25 cellular contexts compared by ENCODE assay signal in the genomic region with DNA sequence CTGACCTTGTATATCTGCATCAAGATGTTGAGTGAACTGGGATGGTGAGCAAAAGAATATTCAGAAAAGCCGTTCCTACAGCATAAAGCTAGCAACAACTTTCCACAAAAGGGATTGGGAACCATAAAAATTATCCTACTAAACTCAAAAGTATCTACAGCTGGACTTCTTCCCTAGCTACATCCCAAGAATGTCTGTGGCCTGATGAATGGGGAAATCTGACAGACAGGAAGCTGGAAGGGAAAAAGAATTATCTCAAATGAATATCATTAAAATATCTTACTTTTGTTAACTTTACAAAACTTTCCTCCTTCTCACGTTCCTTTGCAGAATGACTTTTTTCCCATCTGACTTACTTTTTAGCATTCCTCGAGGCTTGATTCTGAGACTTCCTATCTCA.
"Had no signal": no experiment of that assay in that cellular context is flagged by ENCODE, and none has a peak within 500 bp of the region (broad histone marks: within the 10 kb centered on the region; RNA-seq: fewer than 3 reads in every experiment).

No MANE protein-coding gene starts in this region.

- H3K9me3 ChIP-seq: esophagus muscularis mucosa, gastroesophageal sphincter, heart left ventricle, neutrophil, right atrium auricular region, thyroid gland had no signal

- ATAC-seq: foreskin keratinocyte; gastroesophageal sphincter; heart left ventricle; left lobe of liver; natural killer cell; sciatic nerve; stimulated activated naive CD8-positive, alpha-beta T cell treated with anti-CD3 and anti-CD28 coated beads, Interleukin-15, amount 100 ng/mL, for 72 hours had no signal

- DNase-seq: dermis blood vessel endothelial cell; effector memory CD4-positive, alpha-beta T cell; foreskin keratinocyte; heart left ventricle; kidney; natural killer cell; stimulated activated CD4-positive, alpha-beta T cell treated with anti-CD3 and anti-CD28 coated beads, Interleukin-12 subunit alpha, Interleukin-12 subunit beta, amount 100 ng/mL, for 4 hours; stimulated activated CD4-positive, alpha-beta T cell treated with anti-CD3 and anti-CD28 coated beads, Interleukin-1b, Interleukin-23, amount 100 ng/mL, for 48 hours; stimulated activated CD4-positive, alpha-beta T cell treated with anti-CD3 and anti-CD28 coated beads, Interleukin-4, amount 100 ng/mL, for 1 hour; stimulated activated CD8-positive, alpha-beta memory T cell treated with anti-CD3 and anti-CD28 coated beads, Interleukin-4, amount 100 ng/mL, for 48 hours; stimulated activated naive CD4-positive, alpha-beta T cell; stimulated activated naive CD8-positive, alpha-beta T cell treated with anti-CD3 and anti-CD28 coated beads, Interleukin-15, amount 100 ng/mL, for 72 hours; thyroid gland; trophoblast cell had no signal

- H3K27ac ChIP-seq: coronary artery, esophagus muscularis mucosa, foreskin keratinocyte, gastroesophageal sphincter, heart left ventricle, hepatocyte, neutrophil, parathyroid adenoma, right atrium auricular region, thyroid gland had no signal

- H3K27me3 ChIP-seq: esophagus muscularis mucosa, foreskin keratinocyte, gastroesophageal sphincter, heart left ventricle, hepatocyte, neutrophil, right atrium auricular region, thyroid gland had no signal

- H3K4me3 ChIP-seq: coronary artery, esophagus muscularis mucosa, gastroesophageal sphincter, heart left ventricle, hepatocyte, lung, right atrium auricular region, smooth muscle cell, thyroid gland had no signal

- H3K4me1 ChIP-seq: esophagus muscularis mucosa, foreskin keratinocyte, gastroesophageal sphincter, parathyroid adenoma, right atrium auricular region, thyroid gland had no signal

- H3K36me3 ChIP-seq: esophagus muscularis mucosa, gastroesophageal sphincter, heart left ventricle, neutrophil, right atrium auricular region, thyroid gland had no signal

- H3K9ac ChIP-seq: parathyroid adenoma had no signal
